ENCODE assay signal across 9 cellular contexts in the genomic region with DNA sequence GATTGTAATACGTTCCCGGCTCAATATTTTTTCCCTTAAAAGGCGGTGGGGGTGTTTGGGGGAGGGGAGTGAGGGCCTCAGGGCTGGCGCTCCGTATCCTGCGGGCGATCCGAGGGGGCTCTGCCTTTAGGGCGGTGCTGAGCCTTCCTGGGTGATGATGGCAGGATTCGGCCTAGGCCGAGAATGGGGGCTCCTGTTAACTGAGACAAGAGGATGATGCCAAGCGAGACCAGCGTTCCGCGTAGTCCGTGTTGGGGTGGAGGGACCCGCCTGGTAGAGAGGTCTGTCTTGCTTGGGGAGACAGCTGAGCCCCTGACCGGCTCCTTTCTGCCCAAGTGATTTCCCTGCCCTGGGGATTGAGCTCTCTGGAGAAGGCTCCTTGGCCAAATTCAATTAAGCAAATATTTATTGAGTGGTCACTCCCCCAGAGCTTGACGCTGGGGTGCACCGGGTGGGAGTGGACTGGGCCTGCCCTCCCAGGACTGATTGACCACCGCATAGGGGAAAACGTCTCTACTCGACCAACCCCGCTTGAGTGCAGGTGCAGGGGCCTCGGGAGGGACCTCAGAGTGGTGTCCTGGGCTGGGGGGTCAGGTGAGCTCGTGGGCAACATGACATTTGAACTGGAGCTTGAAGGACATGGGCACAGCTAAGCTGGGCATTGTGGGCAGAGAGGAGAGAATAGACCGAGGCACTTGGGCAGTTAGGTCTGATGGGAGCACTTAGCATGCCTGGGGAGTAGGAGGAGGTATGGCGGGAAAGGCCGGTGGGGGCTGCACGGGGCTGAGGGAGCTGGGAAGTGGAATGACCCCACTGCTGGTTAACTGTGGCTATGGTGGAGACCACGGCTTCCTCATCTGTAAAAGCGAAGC. TPM values are rescaled to one million over a fixed set of nuclear protein-coding genes. Genes with fewer than 3 reads are reported as not detected.
A peak's percentile ranks its signal among the peaks of the same experiment; 100 is the strongest.
DNase-seq lines count a peak whose midpoint lies in the region; ATAC-seq, FAIRE-seq and TF ChIP-seq lines count a peak whose summit lies in the region.
"Had no signal": no experiment of that assay in that cellular context is flagged by ENCODE, and none has a peak within 500 bp of the region (broad histone marks: within the 10 kb centered on the region; RNA-seq: fewer than 3 reads in every experiment).

No MANE protein-coding gene starts in this region.

- no peaks in the 10 kb centered on the region for H3K9me3 Mint-ChIP-seq in activated CD4-positive, alpha-beta memory T cell treated with anti-CD3 and anti-CD28 coated beads for 36 hours
- no peaks in the 10 kb centered on the region for H3K9me3 Mint-ChIP-seq in stimulated activated memory B cell treated with anti-CD40 and anti-IgM and Interleukin-4, amounts not matched to agents 10 μg/mL and 1 μg/mL and 100 μg/mL, for 72 hours

- H3K36me3 ChIP-seq in HEK293 (ENCODE audit: control insufficient read depth in 2 of 2, insufficient read depth in 1 of 2, low read length in 2 of 2) (peaks cover 0 to 30% of the 10 kb centered on the region in 2 experiments; a peak in 1 of 3 replicates), iPS-20b (ENCODE audit: insufficient read depth, low read depth, low read length) (no peaks in the 10 kb centered on the region)

- H3K9ac ChIP-seq in iPS-20b (ENCODE audit: low read depth, low read length): peak overlapping the region; percentile 37; the same call in 1 of the 2 replicates

- peaks cover 2% of the 10 kb centered on the region for H3K27me3 Mint-ChIP-seq in activated CD4-positive, alpha-beta memory T cell treated with anti-CD3 and anti-CD28 coated beads for 36 hours
- H3K27me3 Mint-ChIP-seq in stimulated activated memory B cell treated with anti-CD40 and anti-IgM and Interleukin-4, amounts not matched to agents 10 μg/mL and 1 μg/mL and 100 μg/mL, for 72 hours: peaks cover 33% of the 10 kb centered on the region

- no peak for ATAC-seq in stimulated activated memory B cell treated with anti-CD40 and anti-IgM and Interleukin-4, amounts not matched to agents 10 μg/mL and 1 μg/mL and 100 μg/mL, for 72 hours

- H3K4me1 Mint-ChIP-seq in activated CD4-positive, alpha-beta memory T cell treated with anti-CD3 and anti-CD28 coated beads for 36 hours (ENCODE audit: low read depth): peaks cover 6% of the 10 kb centered on the region
- H3K4me1 Mint-ChIP-seq in stimulated activated memory B cell treated with anti-CD40 and anti-IgM and Interleukin-4, amounts not matched to agents 10 μg/mL and 1 μg/mL and 100 μg/mL, for 72 hours: peaks cover 31% of the 10 kb centered on the region

- TF ChIP-seq CTCF in HEK293 (tag by site-specific recombination; IDR thresholded peaks at IDR 0.05): no peak
- TF ChIP-seq CTCF in GM10266 (IDR thresholded peaks at IDR 0.05; ENCODE audit: control insufficient read depth, insufficient read depth, low read depth, missing control alignments): no peak

- H3K27me3 ChIP-seq in iPS-20b (ENCODE audit: insufficient read depth, low read length): peaks cover 46% of the 10 kb centered on the region

- DNase-seq in activated CD4-positive, alpha-beta memory T cell treated with anti-CD3 and anti-CD28 coated beads for 36 hours: no peak
- DNase-seq in GM10266 (ENCODE audit: extremely low spot score) (no peak), HCEC 1CT (no peak), urothelium cell line (ENCODE audit: low spot score) (no peak), NCI-H774 (lab: John Stamatoyannopoulos, UW) (no peak)
- DNase-seq: GOT3 had no signal

- H3K4me3 Mint-ChIP-seq in activated CD4-positive, alpha-beta memory T cell treated with anti-CD3 and anti-CD28 coated beads for 36 hours: peak overlapping the region; percentile 65
- H3K4me3 Mint-ChIP-seq in stimulated activated memory B cell treated with anti-CD40 and anti-IgM and Interleukin-4, amounts not matched to agents 10 μg/mL and 1 μg/mL and 100 μg/mL, for 72 hours: peak overlapping the region; percentile 60

- CTCF ChIA-PET in HEK293 (lab: Yijun Ruan, JAX): interaction anchor here (0.5 to 1.7 kb wide), 3 partner anchors 111 to 128 kb away, joined by 3 to 10 read pairs (median 4); no protein-coding TSS in a partner anchor
- CTCF ChIA-PET in activated CD4-positive, alpha-beta memory T cell treated with anti-CD3 and anti-CD28 coated beads for 36 hours (lab: Charles Lee): interaction anchor here (0.7 to 1.7 kb wide), 3 partner anchors 16 to 112 kb away, joined by 3 to 6 read pairs (median 3); no protein-coding TSS in a partner anchor

- FAIRE-seq in urothelium cell line (lab: Jason Lieb, UNC): no peak

- H3K27ac ChIP-seq in HEK293 (ENCODE audit: extremely low read depth, low read depth, low read length): peak overlapping the region; percentile 13; the same call in 1 of the 2 replicates
- no peak overlapping the region for H3K27ac ChIP-seq in iPS-20b (ENCODE audit: low read length)

- peaks cover 3% of the 10 kb centered on the region; the same call in 1 of the 2 replicates for H3K4me1 ChIP-seq in HEK293 (ENCODE audit: control insufficient read depth, insufficient read depth, low read length)
- H3K4me1 ChIP-seq in iPS-20b (ENCODE audit: insufficient read depth, low read length): peaks cover 3% of the 10 kb centered on the region; the same call in 1 of the 2 replicates

- POLR2A ChIA-PET in HEK293 (lab: Yijun Ruan, JAX): interaction anchor here (1.0 kb wide), 1 partner anchor 14 kb away, joined by 3 read pairs; no protein-coding TSS in a partner anchor
- POLR2A ChIA-PET in activated CD4-positive, alpha-beta memory T cell treated with anti-CD3 and anti-CD28 coated beads for 36 hours (lab: Charles Lee): interaction anchor here (0.6 kb wide), 1 partner anchor 11 kb away, joined by 3 read pairs; no protein-coding TSS in a partner anchor

- no peak overlapping the region for H3K27ac Mint-ChIP-seq in activated CD4-positive, alpha-beta memory T cell treated with anti-CD3 and anti-CD28 coated beads for 36 hours
- no peak overlapping the region for H3K27ac Mint-ChIP-seq in stimulated activated memory B cell treated with anti-CD40 and anti-IgM and Interleukin-4, amounts not matched to agents 10 μg/mL and 1 μg/mL and 100 μg/mL, for 72 hours

- no peaks in the 10 kb centered on the region for H3K9me3 ChIP-seq in HEK293 (ENCODE audit: control insufficient read depth, insufficient read depth, low read depth, low read length)
- H3K9me3 ChIP-seq in iPS-20b (ENCODE audit: insufficient read depth, low read depth, low read length): no peaks in the 10 kb centered on the region

- H3K36me3 Mint-ChIP-seq in activated CD4-positive, alpha-beta memory T cell treated with anti-CD3 and anti-CD28 coated beads for 36 hours: no peaks in the 10 kb centered on the region
- H3K36me3 Mint-ChIP-seq in stimulated activated memory B cell treated with anti-CD40 and anti-IgM and Interleukin-4, amounts not matched to agents 10 μg/mL and 1 μg/mL and 100 μg/mL, for 72 hours: no peaks in the 10 kb centered on the region

- H3K4me3 ChIP-seq in HEK293 (ENCODE audit: low read depth, low read length) (peak overlapping the region; percentile 74), iPS-20b (ENCODE audit: low read length) (peak overlapping the region; percentile 62)

- intact Hi-C loops in activated CD4-positive, alpha-beta memory T cell treated with anti-CD3 and anti-CD28 coated beads for 36 hours (cut with micrococcal nuclease): no loop called here

TF ChIP-seq in HEK293, 187 proteins besides CTCF, POLR2A, EP300 and RAD21:
- TF ChIP-seq ZNF175 (tag by site-specific recombination; IDR thresholded peaks at IDR 0.05) (no peak), ZBTB8A (tag by site-specific recombination; IDR thresholded peaks at IDR 0.05) (peak; percentile 17; the same call in 1 of the 2 replicates), TRIM28 (IDR thresholded peaks at IDR 0.05; ENCODE audit: borderline replicate concordance, low read length) (no peak), GLIS2 (tag by site-specific recombination; IDR thresholded peaks at IDR 0.05) (0 out of 2 replicates have a peak, but pooled peaks have one; percentile 23), KLF16 (tag by site-specific recombination; IDR thresholded peaks at IDR 0.05) (no peak), KLF9 (tag by site-specific recombination; IDR thresholded peaks at IDR 0.05; ENCODE audit: low read depth) (no peak)

RNA-seq across cellular contexts. Expression of gene GNAZ, which starts 1.1 kb away (rescaled TPM):
- total RNA-seq in activated CD4-positive, alpha-beta memory T cell treated with anti-CD3 and anti-CD28 coated beads for 36 hours: 1 to 10 TPM; 1.6 to 2.2 TPM
